ENCODE assay signal across 9 cellular contexts in the genomic region with DNA sequence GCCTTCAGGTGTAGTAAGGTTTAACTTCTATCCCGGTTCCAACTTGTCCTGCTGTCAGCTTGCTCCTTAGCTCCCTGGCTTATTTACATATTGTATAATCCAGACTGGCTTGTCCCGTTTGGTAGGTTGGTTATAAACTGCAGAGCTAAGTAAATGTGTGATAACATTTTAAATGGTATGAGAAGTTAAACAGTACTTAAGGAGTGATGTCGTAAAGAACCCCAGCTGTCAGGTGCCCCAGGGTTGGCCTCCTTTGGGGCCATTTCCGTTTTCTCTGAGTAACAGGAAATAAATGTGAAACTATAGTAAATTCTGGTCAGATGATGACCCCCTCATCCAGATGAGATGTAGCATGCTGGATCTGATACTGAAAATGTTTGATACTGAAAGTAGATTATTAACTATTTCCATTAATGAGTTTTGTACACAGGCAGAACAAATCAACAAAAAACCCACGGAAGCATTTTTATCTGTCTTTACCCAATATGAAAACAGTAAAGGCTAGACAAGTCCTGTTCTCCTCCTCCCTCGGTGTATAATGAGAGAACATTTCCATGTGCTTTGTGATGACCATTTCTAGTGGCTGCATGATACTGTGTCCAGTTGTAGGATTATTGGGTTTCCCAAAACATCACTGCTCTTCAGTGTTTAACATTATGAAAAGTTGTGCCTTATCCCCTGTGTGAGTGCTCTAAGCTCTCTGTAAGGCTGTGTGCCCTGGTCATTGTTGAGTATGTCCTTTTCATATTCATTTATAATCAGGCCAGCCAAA. TPM values are rescaled to one million over a fixed set of nuclear protein-coding genes. Genes with fewer than 3 reads are reported as not detected.
DNase-seq lines count a peak whose midpoint lies in the region; ATAC-seq and TF ChIP-seq lines count a peak whose summit lies in the region.
"Had no signal": no experiment of that assay in that cellular context is flagged by ENCODE, and none has a peak within 500 bp of the region (broad histone marks: within the 10 kb centered on the region; RNA-seq: fewer than 3 reads in every experiment).

No MANE protein-coding gene starts in this region.

- TF ChIP-seq EP300 in SK-N-SH (IDR thresholded peaks at IDR 0.05; ENCODE audit: borderline replicate concordance in 1 of 2, low read depth in 1 of 2, low read length in 1 of 2): peak in 1 of 2 experiments; percentile 62; a peak in 2 of 4 replicates

- peak in 1 of 3 donors; percentile 78 for DNase-seq in CD4-positive, CD25-positive, alpha-beta regulatory T cell
- no peak for DNase-seq in SK-N-SH
- no peak for DNase-seq in NCI-H1436 treated with DMSO at 0.1 percent for 48 hours (lab: John Stamatoyannopoulos, UW)
- no peak for DNase-seq in COLO829 (ENCODE audit: low spot score)

- no peak overlapping the region for H3K9ac ChIP-seq in SK-N-SH
- no peak overlapping the region for H3K9ac ChIP-seq in endocrine pancreas (ENCODE audit: control insufficient read depth, insufficient read depth, low read length)
- H3K9ac ChIP-seq in parathyroid adenoma: no peak overlapping the region

- H3K27me3 Mint-ChIP-seq in CD4-positive, CD25-positive, alpha-beta regulatory T cell: peaks cover 10% of the 10 kb centered on the region

- no peak overlapping the region for H3K27ac ChIP-seq in CD4-positive, CD25-positive, alpha-beta regulatory T cell (ENCODE audit: insufficient read depth, low read length, poor library complexity, severe bottlenecking)
- H3K27ac ChIP-seq in SK-N-SH (ENCODE audit: low read depth in 2 of 2, low read length in 1 of 2) (peak overlapping the region in 1 of 2 experiments; percentile 51; a peak in 2 of 4 replicates), parathyroid adenoma (peak overlapping the region; percentile 26)
- H3K27ac ChIP-seq: SJSA1 had no signal

- H3K79me2 ChIP-seq in SK-N-SH (ENCODE audit: insufficient read depth) (peaks cover 52% of the 10 kb centered on the region), parathyroid adenoma (peaks cover 11% of the 10 kb centered on the region)

- H3K36me3 ChIP-seq in CD4-positive, CD25-positive, alpha-beta regulatory T cell (ENCODE audit: control insufficient read depth, insufficient read depth, low read length): no peaks in the 10 kb centered on the region
- no peaks in the 10 kb centered on the region for H3K36me3 ChIP-seq in SK-N-SH (replicated peaks in 1 of 2; ENCODE audit: control insufficient read depth in 1 of 2, insufficient read depth in 2 of 2, low read length in 1 of 2)
- H3K36me3 ChIP-seq in endocrine pancreas (ENCODE audit: control insufficient read depth, insufficient read depth, low read length): no peaks in the 10 kb centered on the region
- H3K36me3 ChIP-seq in parathyroid adenoma (ENCODE audit: control insufficient read depth, insufficient read depth, low read length): no peaks in the 10 kb centered on the region
- H3K36me3 ChIP-seq: SJSA1 had no signal

- H3K27me3 ChIP-seq in CD4-positive, CD25-positive, alpha-beta regulatory T cell (ENCODE audit: control insufficient read depth, insufficient read depth, low read length): no peaks in the 10 kb centered on the region
- H3K27me3 ChIP-seq in SK-N-SH (ENCODE audit: insufficient read depth) (no peaks in the 10 kb centered on the region), endocrine pancreas (ENCODE audit: control insufficient read depth, insufficient read depth, low read length) (no peaks in the 10 kb centered on the region), parathyroid adenoma (ENCODE audit: control insufficient read depth, insufficient read depth, low read length) (no peaks in the 10 kb centered on the region)
- H3K27me3 ChIP-seq: SJSA1 had no signal

- H3K4me3 ChIP-seq in CD4-positive, CD25-positive, alpha-beta regulatory T cell (ENCODE audit: low read depth, low read length): peak overlapping the region; percentile 54
- H3K4me3 ChIP-seq in SK-N-SH (ENCODE audit: low read depth in 2 of 2, low read length in 1 of 2) (peak overlapping the region in 1 of 2 experiments; percentile 3; a peak in 1 of 4 replicates), endocrine pancreas (ENCODE audit: control insufficient read depth, insufficient read depth, low read length) (peak overlapping the region; percentile 75), parathyroid adenoma (ENCODE audit: low read depth, low read length) (no peak overlapping the region)
- H3K4me3 ChIP-seq: SJSA1 had no signal

- 63% methylated on average over 6 of the region's 6 CpGs for WGBS in SK-N-SH (ENCODE audit: low lambda C conversion rate)

- CTCF ChIA-PET in SK-N-SH (lab: Yijun Ruan, JAX): no interaction called here

- no peaks in the 10 kb centered on the region for H3K9me2 ChIP-seq in SK-N-SH

- H3F3A ChIP-seq in SK-N-SH (replicated peaks; ENCODE audit: insufficient read depth): peaks cover 12% of the 10 kb centered on the region

- no peaks in the 10 kb centered on the region for H3K36me3 Mint-ChIP-seq in CD4-positive, CD25-positive, alpha-beta regulatory T cell

- H3K4me2 ChIP-seq in SK-N-SH: peak overlapping the region; percentile 30
- peak overlapping the region; percentile 37 for H3K4me2 ChIP-seq in parathyroid adenoma (ENCODE audit: low read length)

- H4K20me1 ChIP-seq in SK-N-SH (ENCODE audit: insufficient read depth): no peaks in the 10 kb centered on the region; the same call in 1 of the 2 replicates

- TF ChIP-seq RAD21 in SK-N-SH (IDR thresholded peaks at IDR 0.05; ENCODE audit: low read length): no peak

- peaks cover 0 to under 1% (median 0%) of the 10 kb centered on the region in 7 donors for H3K9me3 Mint-ChIP-seq in CD4-positive, CD25-positive, alpha-beta regulatory T cell

- no peaks in the 10 kb centered on the region for H3K9me3 ChIP-seq in CD4-positive, CD25-positive, alpha-beta regulatory T cell (ENCODE audit: control insufficient read depth in 2 of 2, low read length in 2 of 2)
- H3K9me3 ChIP-seq in SK-N-SH (no peaks in the 10 kb centered on the region), endocrine pancreas (ENCODE audit: control insufficient read depth, low read length) (no peaks in the 10 kb centered on the region), parathyroid adenoma (ENCODE audit: control insufficient read depth, low read length) (no peaks in the 10 kb centered on the region)
- H3K9me3 ChIP-seq: SJSA1 had no signal

- POLR2A ChIA-PET in SK-N-SH (lab: Yijun Ruan, JAX): no interaction called here

- no peak for TF ChIP-seq CTCF in SK-N-SH (IDR thresholded peaks at IDR 0.05)
- TF ChIP-seq CTCF in parathyroid adenoma (IDR thresholded peaks at IDR 0.05): no peak

- peak; percentile 62 to 74 for ATAC-seq in CD4-positive, CD25-positive, alpha-beta regulatory T cell (ENCODE audit: low read depth in 2 of 2)
- ATAC-seq in GM19035 (IDR thresholded peaks at IDR 0.05; ENCODE audit: unreplicated experiment): peak; percentile 77
- ATAC-seq in HG03139 (IDR thresholded peaks at IDR 0.05; ENCODE audit: unreplicated experiment): peak; percentile 85

- H3K4me1 ChIP-seq in CD4-positive, CD25-positive, alpha-beta regulatory T cell (ENCODE audit: control insufficient read depth, insufficient read depth, low read length, poor library complexity, severe bottlenecking): no peaks in the 10 kb centered on the region
- H3K4me1 ChIP-seq in SK-N-SH (ENCODE audit: control insufficient read depth in 1 of 2, insufficient read depth in 2 of 2, low read depth in 1 of 2, low read length in 1 of 2) (peaks cover 19 to 64% of the 10 kb centered on the region in 2 experiments; a peak in 3 of 4 replicates), endocrine pancreas (ENCODE audit: control insufficient read depth, insufficient read depth, low read length) (peaks cover 12% of the 10 kb centered on the region), parathyroid adenoma (peaks cover 11% of the 10 kb centered on the region)
- H3K4me1 ChIP-seq: SJSA1 had no signal

- H3K27ac Mint-ChIP-seq in CD4-positive, CD25-positive, alpha-beta regulatory T cell: peak overlapping the region in 1 of 3 donors; percentile 35

- H3K4me3 Mint-ChIP-seq in CD4-positive, CD25-positive, alpha-beta regulatory T cell: peak overlapping the region in 2 of 4 donors; percentile 63 to 68

- peaks cover 12 to 16% (median 15%) of the 10 kb centered on the region in 4 donors for H3K4me1 Mint-ChIP-seq in CD4-positive, CD25-positive, alpha-beta regulatory T cell

- H2AFZ ChIP-seq in SK-N-SH (ENCODE audit: low read depth) (no peak overlapping the region), parathyroid adenoma (no peak overlapping the region)

TF ChIP-seq in SK-N-SH, 30 proteins besides CTCF, POLR2A, EP300 and RAD21 (continues in another document):
- TF ChIP-seq, protein P1, sequence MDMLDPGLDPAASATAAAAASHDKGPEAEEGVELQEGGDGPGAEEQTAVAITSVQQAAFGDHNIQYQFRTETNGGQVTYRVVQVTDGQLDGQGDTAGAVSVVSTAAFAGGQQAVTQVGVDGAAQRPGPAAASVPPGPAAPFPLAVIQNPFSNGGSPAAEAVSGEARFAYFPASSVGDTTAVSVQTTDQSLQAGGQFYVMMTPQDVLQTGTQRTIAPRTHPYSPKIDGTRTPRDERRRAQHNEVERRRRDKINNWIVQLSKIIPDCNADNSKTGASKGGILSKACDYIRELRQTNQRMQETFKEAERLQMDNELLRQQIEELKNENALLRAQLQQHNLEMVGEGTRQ (IDR thresholded peaks at IDR 0.05; ENCODE audit: borderline replicate concordance, low read depth, low read length): no peak
- peak; percentile 77; the same call in 1 of the 2 replicates for TF ChIP-seq RXRA (IDR thresholded peaks at IDR 0.05; ENCODE audit: borderline replicate concordance, low read depth)
- TF ChIP-seq CHD2 (IDR thresholded peaks at IDR 0.05; ENCODE audit: low read length, partially characterized antibody): no peak
- TF ChIP-seq, protein P2, sequence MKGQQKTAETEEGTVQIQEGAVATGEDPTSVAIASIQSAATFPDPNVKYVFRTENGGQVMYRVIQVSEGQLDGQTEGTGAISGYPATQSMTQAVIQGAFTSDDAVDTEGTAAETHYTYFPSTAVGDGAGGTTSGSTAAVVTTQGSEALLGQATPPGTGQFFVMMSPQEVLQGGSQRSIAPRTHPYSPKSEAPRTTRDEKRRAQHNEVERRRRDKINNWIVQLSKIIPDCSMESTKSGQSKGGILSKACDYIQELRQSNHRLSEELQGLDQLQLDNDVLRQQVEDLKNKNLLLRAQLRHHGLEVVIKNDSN (IDR thresholded peaks at IDR 0.05; ENCODE audit: borderline replicate concordance, low read depth): 0 out of 2 replicates have a peak, but pooled peaks have one; percentile 10
- peak; percentile 56 for TF ChIP-seq JUND (IDR thresholded peaks at IDR 0.05)
- TF ChIP-seq TEAD4 (IDR thresholded peaks at IDR 0.05; ENCODE audit: borderline replicate concordance, insufficient read depth): no peak
- TF ChIP-seq POLR2AphosphoS5 (IDR thresholded peaks at IDR 0.05; ENCODE audit: low read depth, low read length): no peak

RNA-seq across cellular contexts. Expression of a gene that starts 22.4 kb away (rescaled TPM):
- 1.2 TPM for total RNA-seq in CD4-positive, CD25-positive, alpha-beta regulatory T cell
- polyA plus RNA-seq in CD4-positive, CD25-positive, alpha-beta regulatory T cell: not detected
- polyA plus RNA-seq in SK-N-SH (2012; rRNA removed): 3.7 and 4.4 TPM in 2 replicates
- 4.0 and 4.1 TPM in 2 replicates for polyA plus RNA-seq in SK-N-SH (2012; cell fraction: cytosol; rRNA removed)
- polyA plus RNA-seq in SK-N-SH (2012; cell fraction: nucleus; rRNA removed): 6.2 and 7.7 TPM in 2 replicates
